In genomic region chr3:7978104-7978457, GRCh38 we compare ENCODE assay signal across 1 cellular context.
TF ChIP-seq lines count a peak whose summit lies in the region.

No MANE protein-coding gene starts in this region.

TF ChIP-seq in GM23338, 12 proteins besides CTCF, POLR2A, EP300 and RAD21 (continued from another document):
- TF ChIP-seq NANOG (IDR thresholded peaks at IDR 0.05; ENCODE audit: borderline replicate concordance) (no peak), ETS1 (IDR thresholded peaks at IDR 0.05) (no peak), ZNF331 (CRISPR knock-in tag; IDR thresholded peaks at IDR 0.05; ENCODE audit: low read depth) (no peak), REST (IDR thresholded peaks at IDR 0.05; ENCODE audit: unreplicated experiment) (no peak), CREB1 (CRISPR knock-in tag; IDR thresholded peaks at IDR 0.05; ENCODE audit: low read depth) (no peak), EZH2 (IDR thresholded peaks at IDR 0.05; ENCODE audit: low read depth, unreplicated experiment) (no peak), STAT1 (IDR thresholded peaks at IDR 0.05; ENCODE audit: unreplicated experiment) (no peak)
